13 cellular contexts compared by ENCODE assay signal in genomic region chr17:37825851-37826250, GRCh38.
DNase-seq lines count a peak whose midpoint lies in the region; ATAC-seq and TF ChIP-seq lines count a peak whose summit lies in the region.
"Had no signal": no experiment of that assay in that cellular context is flagged by ENCODE, and none has a peak within 500 bp of the region (broad histone marks: within the 10 kb centered on the region; RNA-seq: fewer than 3 reads in every experiment).

No MANE protein-coding gene starts in this region.

- no peaks in the 10 kb centered on the region for H3K9me3 Mint-ChIP-seq in dendritic cell treated with granulocyte-macrophage colony-stimulating factor and Interleukin-4, amounts not matched to agents 40 ng/mL and 50 ng/mL, for 4 days

- DNase-seq in OCI-LY7 (ENCODE audit: low spot score) = no peak
- DNase-seq in stimulated activated naive CD8-positive, alpha-beta T cell treated with anti-CD3 and anti-CD28 coated beads, Interleukin-15, Interleukin-2, amounts not matched to agents 100 U/mL and 50 U/mL, for 24 hours = no peak
- DNase-seq in NCI-H2029 treated with DMSO at 0.1 percent for 48 hours (lab: John Stamatoyannopoulos, UW) = no peak
- no peak for DNase-seq in NCI-H524 treated with DMSO at 0.1 percent for 48 hours (lab: John Stamatoyannopoulos, UW)
- no peak for DNase-seq in caudate nucleus (lab: John Stamatoyannopoulos, UW)
- DNase-seq: MM.1S, NCI-H1105, NCI-H187 treated with DMSO at 0.1 percent for 48 hours, NCI-H748 treated with DMSO at 0.1 percent for 48 hours, PC-9, SK-N-SH had no signal

- H3K36me3 ChIP-seq in DOHH2 (ENCODE audit: control insufficient read depth, low read length) (no peaks in the 10 kb centered on the region), OCI-LY7 (ENCODE audit: insufficient read depth, low read length) (no peaks in the 10 kb centered on the region)

- TF ChIP-seq CTCF in DOHH2 (IDR thresholded peaks at IDR 0.05; ENCODE audit: low read depth, low read length, poor library complexity, severe bottlenecking) (no peak), OCI-LY7 (conservative IDR thresholded peaks at IDR 0.05; ENCODE audit: low read length) (no peak)

- no peak overlapping the region for H3K4me3 Mint-ChIP-seq in dendritic cell treated with granulocyte-macrophage colony-stimulating factor and Interleukin-4, amounts not matched to agents 40 ng/mL and 50 ng/mL, for 4 days

- H3K27ac ChIP-seq in DOHH2 (ENCODE audit: low read depth, low read length) (peak overlapping the region; percentile 64), OCI-LY7 (ENCODE audit: low read depth, low read length, poor library complexity, severe bottlenecking) (peak overlapping the region; percentile 60), caudate nucleus (ENCODE audit: low read depth, low read length) (no peak overlapping the region)
- H3K27ac ChIP-seq: PC-9 had no signal

- peaks cover 56% of the 10 kb centered on the region for H3K4me1 Mint-ChIP-seq in dendritic cell treated with granulocyte-macrophage colony-stimulating factor and Interleukin-4, amounts not matched to agents 40 ng/mL and 50 ng/mL, for 4 days (ENCODE audit: low read depth)

- H3K27me3 ChIP-seq in DOHH2 (ENCODE audit: control insufficient read depth, low read length) = no peaks in the 10 kb centered on the region

- CTCF ChIA-PET in OCI-LY7 (lab: Charles Lee; ENCODE audit: unreplicated experiment) = no interaction called here

- H2AFZ ChIP-seq in OCI-LY7 (ENCODE audit: low read length) = peak overlapping the region; percentile 33; the same call in 1 of the 2 replicates
- H2AFZ ChIP-seq: PC-9 had no signal

- no peaks in the 10 kb centered on the region for H3K27me3 Mint-ChIP-seq in dendritic cell treated with granulocyte-macrophage colony-stimulating factor and Interleukin-4, amounts not matched to agents 40 ng/mL and 50 ng/mL, for 4 days

- H3K79me2 ChIP-seq in DOHH2 (ENCODE audit: control insufficient read depth, low read length) (no peaks in the 10 kb centered on the region), OCI-LY7 (ENCODE audit: insufficient read depth, low read depth, low read length) (no peaks in the 10 kb centered on the region)

- no peaks in the 10 kb centered on the region for H4K20me1 ChIP-seq in DOHH2 (ENCODE audit: control insufficient read depth, insufficient read depth, low read depth, low read length)
- H4K20me1 ChIP-seq in OCI-LY7 (ENCODE audit: insufficient read depth, low read length) = no peaks in the 10 kb centered on the region

- POLR2A ChIA-PET in OCI-LY7 (lab: Charles Lee) = no interaction called here

- H3K4me3 ChIP-seq in DOHH2 (ENCODE audit: low read length) = peak overlapping the region; percentile 26
- H3K4me3 ChIP-seq in OCI-LY7 (ENCODE audit: low read depth, low read length, poor library complexity, severe bottlenecking) = no peak overlapping the region
- H3K4me3 ChIP-seq: PC-9 had no signal

- no peaks in the 10 kb centered on the region for H3K9me2 ChIP-seq in DOHH2 (replicated peaks; ENCODE audit: control insufficient read depth, low read length)
- no peaks in the 10 kb centered on the region for H3K9me2 ChIP-seq in OCI-LY7 (ENCODE audit: insufficient read depth, low read length)
- H3K9me2 ChIP-seq: SK-N-SH had no signal

- peaks cover 27% of the 10 kb centered on the region for H3F3A ChIP-seq in DOHH2 (ENCODE audit: control insufficient read depth, insufficient read depth)

- H3K4me1 ChIP-seq in DOHH2 (ENCODE audit: control insufficient read depth, low read length) (peaks cover 91% of the 10 kb centered on the region), OCI-LY7 (ENCODE audit: insufficient read depth, low read length, poor library complexity, severe bottlenecking) (peaks cover 90% of the 10 kb centered on the region)

- intact Hi-C loops in OCI-LY7 (cut with micrococcal nuclease; ENCODE audit: unreplicated experiment) = no loop called here
- intact Hi-C loops in dendritic cell treated with granulocyte-macrophage colony-stimulating factor and Interleukin-4, amounts not matched to agents 40 ng/mL and 50 ng/mL, for 4 days (cut with micrococcal nuclease) = no loop called here

- peak overlapping the region; percentile 81 for H3K27ac Mint-ChIP-seq in dendritic cell treated with granulocyte-macrophage colony-stimulating factor and Interleukin-4, amounts not matched to agents 40 ng/mL and 50 ng/mL, for 4 days

- ATAC-seq in stimulated activated naive CD8-positive, alpha-beta T cell treated with anti-CD3 and anti-CD28 coated beads, Interleukin-15, Interleukin-2, amounts not matched to agents 100 U/mL and 50 U/mL, for 24 hours = no peak

- no TSS peak for BruUV-seq in OCI-LY7 (replicated peaks; lab: Mats Ljungman, UMichigan)

- no peaks in the 10 kb centered on the region for H3K36me3 Mint-ChIP-seq in dendritic cell treated with granulocyte-macrophage colony-stimulating factor and Interleukin-4, amounts not matched to agents 40 ng/mL and 50 ng/mL, for 4 days (ENCODE audit: low read depth)

- no peaks in the 10 kb centered on the region for H3K9me3 ChIP-seq in DOHH2 (ENCODE audit: control insufficient read depth, insufficient read depth, low read length)
- H3K9me3 ChIP-seq in OCI-LY7 (ENCODE audit: low read length) = no peaks in the 10 kb centered on the region
- H3K9me3 ChIP-seq: SK-N-SH had no signal

- peak overlapping the region; percentile 47 for H3K4me2 ChIP-seq in DOHH2 (ENCODE audit: low read length)
- H3K4me2 ChIP-seq in OCI-LY7 (ENCODE audit: low read length) = peak overlapping the region; percentile 45
- H3K4me2 ChIP-seq: PC-9 had no signal
